15 cellular contexts compared by ENCODE assay signal in genomic region chr10:130215918-130216205, GRCh38.
DNase-seq lines count a peak whose midpoint lies in the region; ATAC-seq and TF ChIP-seq lines count a peak whose summit lies in the region.
"Had no signal": no experiment of that assay in that cellular context is flagged by ENCODE, and none has a peak within 500 bp of the region (broad histone marks: within the 10 kb centered on the region; RNA-seq: fewer than 3 reads in every experiment).

No MANE protein-coding gene starts in this region.

- DNase-seq in RWPE2 (ENCODE audit: low spot score) (peak; percentile 9), osteocyte (ENCODE audit: extremely low spot score, unreplicated experiment) (peak; percentile 68), tibial artery (peak; percentile 2 to 10), NCI-H1092 (lab: John Stamatoyannopoulos, UW) (no peak), DMS153 (lab: John Stamatoyannopoulos, UW) (no peak)
- no peak for DNase-seq in effector CD8-positive, alpha-beta T cell (lab: John Stamatoyannopoulos, UW)
- DNase-seq: ACHN; BE2C; CD4-positive, alpha-beta memory T cell; GF-D8; H9 had no signal

- peaks cover 16% of the 10 kb centered on the region for H3K9me3 Mint-ChIP-seq in osteocyte (ENCODE audit: unreplicated experiment)
- H3K9me3 Mint-ChIP-seq: CD4-positive, alpha-beta memory T cell; H9 had no signal

- ATAC-seq in RWPE2 (ENCODE audit: low read depth), result no peak
- ATAC-seq: K562 had no signal

- H3K36me3 ChIP-seq in BLaER1 treated with 17β-estradiol and CSF1 and Interleukin-3, amounts not matched to agents 10 nM and 100 nM, result no peaks in the 10 kb centered on the region; a peak in 1 of 22 replicates
- no peaks in the 10 kb centered on the region for H3K36me3 ChIP-seq in RWPE2 (ENCODE audit: low read depth)
- no peaks in the 10 kb centered on the region for H3K36me3 ChIP-seq in tibial artery
- H3K36me3 ChIP-seq: BE2C had no signal

- peaks cover 2% of the 10 kb centered on the region for H3K36me3 Mint-ChIP-seq in osteocyte (ENCODE audit: unreplicated experiment)
- H3K36me3 Mint-ChIP-seq: CD14-positive monocyte; CD4-positive, alpha-beta memory T cell had no signal

- H3K4me1 Mint-ChIP-seq in osteocyte (ENCODE audit: unreplicated experiment), result no peaks in the 10 kb centered on the region
- H3K4me1 Mint-ChIP-seq: CD14-positive monocyte; CD4-positive, alpha-beta memory T cell had no signal

- H3K27ac Mint-ChIP-seq in osteocyte (ENCODE audit: unreplicated experiment), result no peak overlapping the region
- H3K27ac Mint-ChIP-seq: CD14-positive monocyte; CD4-positive, alpha-beta memory T cell; H9 had no signal

- peaks cover 16 to 30% (median 23%) of the 10 kb centered on the region in 11 experiments for H3K9me3 ChIP-seq in BLaER1 treated with 17β-estradiol and CSF1 and Interleukin-3, amounts not matched to agents 10 nM and 100 nM (replicated peaks in 1 of 11)
- H3K9me3 ChIP-seq in RWPE2 (ENCODE audit: severe bottlenecking) (no peaks in the 10 kb centered on the region), tibial artery (peaks cover 0 to 3% (median 0%) of the 10 kb centered on the region in 3 donors)
- H3K9me3 ChIP-seq: BE2C had no signal

- H3K27ac ChIP-seq in BLaER1 treated with 17β-estradiol and CSF1 and Interleukin-3, amounts not matched to agents 10 nM and 100 nM, result no peak overlapping the region
- H3K27ac ChIP-seq in RWPE2 (ENCODE audit: poor library complexity, severe bottlenecking) (no peak overlapping the region), tibial artery (no peak overlapping the region)
- H3K27ac ChIP-seq: HL-60 had no signal

- intact Hi-C loops in tibial artery (cut with DNase I; ENCODE audit: low total_unique reads), result no loop called here

- peaks cover 0 to 12% (median 9%) of the 10 kb centered on the region in 10 experiments; a peak in 12 of 20 replicates for H3K4me1 ChIP-seq in BLaER1 treated with 17β-estradiol and CSF1 and Interleukin-3, amounts not matched to agents 10 nM and 100 nM
- H3K4me1 ChIP-seq in RWPE2 (ENCODE audit: insufficient read depth, poor library complexity, severe bottlenecking) (no peaks in the 10 kb centered on the region), tibial artery (no peaks in the 10 kb centered on the region)
- H3K4me1 ChIP-seq: BE2C had no signal

- H3K4me3 Mint-ChIP-seq in osteocyte (ENCODE audit: unreplicated experiment), result no peak overlapping the region
- H3K4me3 Mint-ChIP-seq: CD14-positive monocyte; CD4-positive, alpha-beta memory T cell; H9 had no signal

- TF ChIP-seq CTCF in RWPE2 (IDR thresholded peaks at IDR 0.05; ENCODE audit: poor library complexity, severe bottlenecking), result no peak
- no peak for TF ChIP-seq CTCF in osteocyte (IDR thresholded peaks at IDR 0.05)
- TF ChIP-seq CTCF in tibial artery (IDR thresholded peaks at IDR 0.05), result no peak

- H3K4me3 ChIP-seq in BLaER1 treated with 17β-estradiol and CSF1 and Interleukin-3, amounts not matched to agents 10 nM and 100 nM, result no peak overlapping the region
- H3K4me3 ChIP-seq in RWPE2 (ENCODE audit: severe bottlenecking) (no peak overlapping the region), tibial artery (no peak overlapping the region)
- H3K4me3 ChIP-seq: K562 had no signal

- H3K27me3 Mint-ChIP-seq in osteocyte (ENCODE audit: unreplicated experiment), result no peaks in the 10 kb centered on the region
- H3K27me3 Mint-ChIP-seq: CD4-positive, alpha-beta memory T cell had no signal

- no peaks in the 10 kb centered on the region; a peak in 1 of 22 replicates for H4K20me1 ChIP-seq in BLaER1 treated with 17β-estradiol and CSF1 and Interleukin-3, amounts not matched to agents 10 nM and 100 nM

- H3K9ac ChIP-seq in BLaER1 treated with 17β-estradiol and CSF1 and Interleukin-3, amounts not matched to agents 10 nM and 100 nM, result no peak overlapping the region

- H3K27me3 ChIP-seq in BLaER1 treated with 17β-estradiol and CSF1 and Interleukin-3, amounts not matched to agents 10 nM and 100 nM, result no peaks in the 10 kb centered on the region
- H3K27me3 ChIP-seq in RWPE2 (ENCODE audit: insufficient read depth, poor library complexity, severe bottlenecking), result no peaks in the 10 kb centered on the region
- no peaks in the 10 kb centered on the region for H3K27me3 ChIP-seq in tibial artery
- H3K27me3 ChIP-seq: BE2C had no signal

- peak overlapping the region in 8 of 11 experiments; percentile 14 to 59 (median 37); a peak in 12 of 22 replicates for H3K4me2 ChIP-seq in BLaER1 treated with 17β-estradiol and CSF1 and Interleukin-3, amounts not matched to agents 10 nM and 100 nM

Comparison
In these comparisons a context has a peak if more than half of its experiments do, and no peak if none do; other contexts are left out.
1. DNase-seq: peak in RWPE2 (single experiment), osteocyte (single experiment) and tibial artery (2 of 2); none in NCI-H1092 (single experiment), effector CD8-positive, alpha-beta T cell (single experiment) and DMS153 (single experiment).